In genomic region chr10:96092999-96093767, GRCh38 we compare ENCODE assay signal across 21 cellular contexts.
"Had no signal": no experiment of that assay in that cellular context is flagged by ENCODE, and none has a peak within 500 bp of the region (broad histone marks: within the 10 kb centered on the region; RNA-seq: fewer than 3 reads in every experiment).

No MANE protein-coding gene starts in this region.

- H3K9me3 Mint-ChIP-seq: nephron progenitor cell had no signal

- H3K27ac Mint-ChIP-seq: naive thymus-derived CD8-positive, alpha-beta T cell; nephron progenitor cell; stimulated activated effector memory CD8-positive, alpha-beta T cell treated with anti-CD3 and anti-CD28 coated beads, Interleukin-12 subunit alpha, Interleukin-12 subunit beta, amount 100 ng/mL, for 72 hours had no signal

- FAIRE-seq: frontal cortex, keratinocyte had no signal

- ATAC-seq: left ventricle myocardium superior; lower lobe of right lung; naive thymus-derived CD8-positive, alpha-beta T cell; stimulated activated effector memory CD8-positive, alpha-beta T cell treated with anti-CD3 and anti-CD28 coated beads, Interleukin-12 subunit alpha, Interleukin-12 subunit beta, amount 100 ng/mL, for 72 hours had no signal

- H3K4me1 Mint-ChIP-seq: nephron progenitor cell had no signal

- H3K4me3 Mint-ChIP-seq: naive thymus-derived CD8-positive, alpha-beta T cell; nephron progenitor cell; stimulated activated effector memory CD8-positive, alpha-beta T cell treated with anti-CD3 and anti-CD28 coated beads, Interleukin-12 subunit alpha, Interleukin-12 subunit beta, amount 100 ng/mL, for 72 hours had no signal

- H3K27ac ChIP-seq: coronary artery, lower lobe of right lung, prostate gland, right atrium auricular region, sigmoid colon, stomach, thyroid gland had no signal

- H3K4me1 ChIP-seq: lower lobe of right lung, prostate gland, sigmoid colon had no signal

- H3K9me3 ChIP-seq: lower lobe of right lung, prostate gland, right atrium auricular region, sigmoid colon, thyroid gland had no signal

- H3K36me3 ChIP-seq: lower lobe of right lung, prostate gland, right atrium auricular region, sigmoid colon, stomach, thyroid gland had no signal

- DNase-seq: dermis blood vessel endothelial cell; effector memory CD4-positive, alpha-beta T cell; erythroblast; left ventricle myocardium superior; lower lobe of right lung; naive thymus-derived CD8-positive, alpha-beta T cell; nephron progenitor cell; nucleus accumbens; sigmoid colon; stimulated activated CD4-positive, alpha-beta T cell treated with anti-CD3 and anti-CD28 coated beads, Interleukin-2, amount 100 ng/mL, for 24 hours; stimulated activated CD4-positive, alpha-beta T cell treated with anti-CD3 and anti-CD28 coated beads, Interleukin-4, amount 100 ng/mL, for 24 hours; stimulated activated naive CD4-positive, alpha-beta T cell treated with Interleukin-2 at 50 U/mL for 16 hours; stomach; thyroid gland; trophoblast cell had no signal

- H3K4me3 ChIP-seq: coronary artery, lower lobe of right lung, prostate gland, right atrium auricular region, sigmoid colon, stomach, thyroid gland had no signal
